1 cellular context compared by ENCODE assay signal in genomic region chr1:55277377-55278130, GRCh38.
A peak's percentile ranks its signal among the peaks of the same experiment; 100 is the strongest.
TF ChIP-seq lines count a peak whose summit lies in the region.

No MANE protein-coding gene starts in this region.

TF ChIP-seq in K562, 482 proteins besides CTCF, POLR2A, EP300 and RAD21 (continued from another document and continues in another):
- TF ChIP-seq, protein P1, sequence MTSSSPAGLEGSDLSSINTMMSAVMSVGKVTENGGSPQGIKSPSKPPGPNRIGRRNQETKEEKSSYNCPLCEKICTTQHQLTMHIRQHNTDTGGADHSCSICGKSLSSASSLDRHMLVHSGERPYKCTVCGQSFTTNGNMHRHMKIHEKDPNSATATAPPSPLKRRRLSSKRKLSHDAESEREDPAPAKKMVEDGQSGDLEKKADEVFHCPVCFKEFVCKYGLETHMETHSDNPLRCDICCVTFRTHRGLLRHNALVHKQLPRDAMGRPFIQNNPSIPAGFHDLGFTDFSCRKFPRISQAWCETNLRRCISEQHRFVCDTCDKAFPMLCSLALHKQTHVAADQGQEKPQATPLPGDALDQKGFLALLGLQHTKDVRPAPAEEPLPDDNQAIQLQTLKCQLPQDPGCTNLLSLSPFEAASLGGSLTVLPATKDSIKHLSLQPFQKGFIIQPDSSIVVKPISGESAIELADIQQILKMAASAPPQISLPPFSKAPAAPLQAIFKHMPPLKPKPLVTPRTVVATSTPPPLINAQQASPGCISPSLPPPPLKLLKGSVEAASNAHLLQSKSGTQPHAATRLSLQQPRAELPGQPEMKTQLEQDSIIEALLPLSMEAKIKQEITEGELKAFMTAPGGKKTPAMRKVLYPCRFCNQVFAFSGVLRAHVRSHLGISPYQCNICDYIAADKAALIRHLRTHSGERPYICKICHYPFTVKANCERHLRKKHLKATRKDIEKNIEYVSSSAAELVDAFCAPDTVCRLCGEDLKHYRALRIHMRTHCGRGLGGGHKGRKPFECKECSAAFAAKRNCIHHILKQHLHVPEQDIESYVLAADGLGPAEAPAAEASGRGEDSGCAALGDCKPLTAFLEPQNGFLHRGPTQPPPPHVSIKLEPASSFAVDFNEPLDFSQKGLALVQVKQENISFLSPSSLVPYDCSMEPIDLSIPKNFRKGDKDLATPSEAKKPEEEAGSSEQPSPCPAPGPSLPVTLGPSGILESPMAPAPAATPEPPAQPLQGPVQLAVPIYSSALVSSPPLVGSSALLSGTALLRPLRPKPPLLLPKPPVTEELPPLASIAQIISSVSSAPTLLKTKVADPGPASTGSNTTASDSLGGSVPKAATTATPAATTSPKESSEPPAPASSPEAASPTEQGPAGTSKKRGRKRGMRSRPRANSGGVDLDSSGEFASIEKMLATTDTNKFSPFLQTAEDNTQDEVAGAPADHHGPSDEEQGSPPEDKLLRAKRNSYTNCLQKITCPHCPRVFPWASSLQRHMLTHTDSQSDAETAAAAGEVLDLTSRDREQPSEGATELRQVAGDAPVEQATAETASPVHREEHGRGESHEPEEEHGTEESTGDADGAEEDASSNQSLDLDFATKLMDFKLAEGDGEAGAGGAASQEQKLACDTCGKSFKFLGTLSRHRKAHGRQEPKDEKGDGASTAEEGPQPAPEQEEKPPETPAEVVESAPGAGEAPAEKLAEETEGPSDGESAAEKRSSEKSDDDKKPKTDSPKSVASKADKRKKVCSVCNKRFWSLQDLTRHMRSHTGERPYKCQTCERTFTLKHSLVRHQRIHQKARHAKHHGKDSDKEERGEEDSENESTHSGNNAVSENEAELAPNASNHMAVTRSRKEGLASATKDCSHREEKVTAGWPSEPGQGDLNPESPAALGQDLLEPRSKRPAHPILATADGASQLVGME (CRISPR knock-in tag; IDR thresholded peaks at IDR 0.05), result no peak
- no peak for TF ChIP-seq BRD4 (IDR thresholded peaks at IDR 0.05)
- no peak for TF ChIP-seq MBD2 (IDR thresholded peaks at IDR 0.05; ENCODE audit: borderline replicate concordance, low read depth)
- no peak for TF ChIP-seq ZFP1 (CRISPR knock-in tag; IDR thresholded peaks at IDR 0.05)
- no peak for TF ChIP-seq CEBPG (CRISPR knock-in tag; IDR thresholded peaks at IDR 0.05)
- TF ChIP-seq CEBPG (tag; conservative IDR thresholded peaks at IDR 0.05 in 1 of 2, IDR thresholded peaks at IDR 0.05 in 1 of 2), result no peak; a peak in 1 of 4 replicates
- TF ChIP-seq MTA1 (IDR thresholded peaks at IDR 0.05; ENCODE audit: borderline replicate concordance), result no peak
- TF ChIP-seq TFAM (CRISPR knock-in tag; conservative IDR thresholded peaks at IDR 0.05), result no peak
- no peak for TF ChIP-seq HMG20A (CRISPR knock-in tag; conservative IDR thresholded peaks at IDR 0.05)
- TF ChIP-seq ZNF311 (CRISPR knock-in tag; IDR thresholded peaks at IDR 0.05), result no peak
- TF ChIP-seq CBX3 (IDR thresholded peaks at IDR 0.05; ENCODE audit: borderline replicate concordance in 1 of 2, low read length in 2 of 2), result peak in 1 of 2 experiments; percentile 74; a peak in 1 of 3 replicates
- TF ChIP-seq, protein P2, sequence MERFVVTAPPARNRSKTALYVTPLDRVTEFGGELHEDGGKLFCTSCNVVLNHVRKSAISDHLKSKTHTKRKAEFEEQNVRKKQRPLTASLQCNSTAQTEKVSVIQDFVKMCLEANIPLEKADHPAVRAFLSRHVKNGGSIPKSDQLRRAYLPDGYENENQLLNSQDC (CRISPR knock-in tag; IDR thresholded peaks at IDR 0.05), result no peak
- no peak for TF ChIP-seq GTF2A2 (tag; IDR thresholded peaks at IDR 0.05)
- TF ChIP-seq, protein P3, sequence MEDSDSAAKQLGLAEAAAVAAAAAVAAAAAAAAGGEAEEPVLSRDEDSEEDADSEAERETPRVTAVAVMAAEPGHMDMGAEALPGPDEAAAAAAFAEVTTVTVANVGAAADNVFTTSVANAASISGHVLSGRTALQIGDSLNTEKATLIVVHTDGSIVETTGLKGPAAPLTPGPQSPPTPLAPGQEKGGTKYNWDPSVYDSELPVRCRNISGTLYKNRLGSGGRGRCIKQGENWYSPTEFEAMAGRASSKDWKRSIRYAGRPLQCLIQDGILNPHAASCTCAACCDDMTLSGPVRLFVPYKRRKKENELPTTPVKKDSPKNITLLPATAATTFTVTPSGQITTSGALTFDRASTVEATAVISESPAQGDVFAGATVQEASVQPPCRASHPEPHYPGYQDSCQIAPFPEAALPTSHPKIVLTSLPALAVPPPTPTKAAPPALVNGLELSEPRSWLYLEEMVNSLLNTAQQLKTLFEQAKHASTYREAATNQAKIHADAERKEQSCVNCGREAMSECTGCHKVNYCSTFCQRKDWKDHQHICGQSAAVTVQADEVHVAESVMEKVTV (CRISPR knock-in tag; IDR thresholded peaks at IDR 0.05), result peak; percentile 84
- TF ChIP-seq RBFOX2 (IDR thresholded peaks at IDR 0.05; ENCODE audit: low read depth, low read length), result peak; percentile 48
- peak; percentile 93; the same call in 1 of the 2 replicates for TF ChIP-seq KAT7 (CRISPR knock-in tag; IDR thresholded peaks at IDR 0.05; ENCODE audit: borderline replicate concordance)
- no peak for TF ChIP-seq ZNF589 (CRISPR knock-in tag; IDR thresholded peaks at IDR 0.05; ENCODE audit: low read depth)
- no peak for TF ChIP-seq CCNT2 (IDR thresholded peaks at IDR 0.05; ENCODE audit: borderline replicate concordance, extremely low read depth, insufficient read length, low read depth, low read length)
- no peak for TF ChIP-seq ERF (CRISPR knock-in tag; IDR thresholded peaks at IDR 0.05)
- TF ChIP-seq, protein P4, sequence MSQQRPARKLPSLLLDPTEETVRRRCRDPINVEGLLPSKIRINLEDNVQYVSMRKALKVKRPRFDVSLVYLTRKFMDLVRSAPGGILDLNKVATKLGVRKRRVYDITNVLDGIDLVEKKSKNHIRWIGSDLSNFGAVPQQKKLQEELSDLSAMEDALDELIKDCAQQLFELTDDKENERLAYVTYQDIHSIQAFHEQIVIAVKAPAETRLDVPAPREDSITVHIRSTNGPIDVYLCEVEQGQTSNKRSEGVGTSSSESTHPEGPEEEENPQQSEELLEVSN (IDR thresholded peaks at IDR 0.05; ENCODE audit: borderline replicate concordance in 1 of 2, extremely low read depth in 1 of 2, insufficient read depth in 1 of 2, insufficient read length in 1 of 2, low read depth in 1 of 2, low read length in 1 of 2, poor library complexity in 1 of 2, severe bottlenecking in 1 of 2), result peak in 1 of 2 experiments; percentile 45
- TF ChIP-seq HMBOX1 (IDR thresholded peaks at IDR 0.05), result no peak
- TF ChIP-seq NCOA6 (IDR thresholded peaks at IDR 0.05), result no peak
- TF ChIP-seq, protein P5, sequence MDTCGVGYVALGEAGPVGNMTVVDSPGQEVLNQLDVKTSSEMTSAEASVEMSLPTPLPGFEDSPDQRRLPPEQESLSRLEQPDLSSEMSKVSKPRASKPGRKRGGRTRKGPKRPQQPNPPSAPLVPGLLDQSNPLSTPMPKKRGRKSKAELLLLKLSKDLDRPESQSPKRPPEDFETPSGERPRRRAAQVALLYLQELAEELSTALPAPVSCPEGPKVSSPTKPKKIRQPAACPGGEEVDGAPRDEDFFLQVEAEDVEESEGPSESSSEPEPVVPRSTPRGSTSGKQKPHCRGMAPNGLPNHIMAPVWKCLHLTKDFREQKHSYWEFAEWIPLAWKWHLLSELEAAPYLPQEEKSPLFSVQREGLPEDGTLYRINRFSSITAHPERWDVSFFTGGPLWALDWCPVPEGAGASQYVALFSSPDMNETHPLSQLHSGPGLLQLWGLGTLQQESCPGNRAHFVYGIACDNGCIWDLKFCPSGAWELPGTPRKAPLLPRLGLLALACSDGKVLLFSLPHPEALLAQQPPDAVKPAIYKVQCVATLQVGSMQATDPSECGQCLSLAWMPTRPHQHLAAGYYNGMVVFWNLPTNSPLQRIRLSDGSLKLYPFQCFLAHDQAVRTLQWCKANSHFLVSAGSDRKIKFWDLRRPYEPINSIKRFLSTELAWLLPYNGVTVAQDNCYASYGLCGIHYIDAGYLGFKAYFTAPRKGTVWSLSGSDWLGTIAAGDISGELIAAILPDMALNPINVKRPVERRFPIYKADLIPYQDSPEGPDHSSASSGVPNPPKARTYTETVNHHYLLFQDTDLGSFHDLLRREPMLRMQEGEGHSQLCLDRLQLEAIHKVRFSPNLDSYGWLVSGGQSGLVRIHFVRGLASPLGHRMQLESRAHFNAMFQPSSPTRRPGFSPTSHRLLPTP (IDR thresholded peaks at IDR 0.05; ENCODE audit: borderline replicate concordance, extremely low read depth, insufficient read length), result no peak
- TF ChIP-seq, protein P6, sequence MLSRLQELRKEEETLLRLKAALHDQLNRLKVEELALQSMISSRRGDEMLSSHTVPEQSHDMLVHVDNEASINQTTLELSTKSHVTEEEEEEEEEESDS (CRISPR knock-in tag; IDR thresholded peaks at IDR 0.05), result no peak
- TF ChIP-seq, protein P7, sequence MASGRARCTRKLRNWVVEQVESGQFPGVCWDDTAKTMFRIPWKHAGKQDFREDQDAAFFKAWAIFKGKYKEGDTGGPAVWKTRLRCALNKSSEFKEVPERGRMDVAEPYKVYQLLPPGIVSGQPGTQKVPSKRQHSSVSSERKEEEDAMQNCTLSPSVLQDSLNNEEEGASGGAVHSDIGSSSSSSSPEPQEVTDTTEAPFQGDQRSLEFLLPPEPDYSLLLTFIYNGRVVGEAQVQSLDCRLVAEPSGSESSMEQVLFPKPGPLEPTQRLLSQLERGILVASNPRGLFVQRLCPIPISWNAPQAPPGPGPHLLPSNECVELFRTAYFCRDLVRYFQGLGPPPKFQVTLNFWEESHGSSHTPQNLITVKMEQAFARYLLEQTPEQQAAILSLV (tag; IDR thresholded peaks at IDR 0.05), result no peak
- TF ChIP-seq SIN3B (IDR thresholded peaks at IDR 0.05; ENCODE audit: low read depth), result no peak
- TF ChIP-seq FOXP1 (CRISPR knock-in tag; IDR thresholded peaks at IDR 0.05), result no peak; the same call in 1 of the 2 replicates
- TF ChIP-seq ZNF3 (CRISPR knock-in tag; IDR thresholded peaks at IDR 0.05), result no peak
- no peak for TF ChIP-seq HDAC2 (IDR thresholded peaks at IDR 0.05)
- no peak for TF ChIP-seq MTF1 (CRISPR knock-in tag; IDR thresholded peaks at IDR 0.05; ENCODE audit: borderline replicate concordance)
- TF ChIP-seq FOXJ2 (tag; IDR thresholded peaks at IDR 0.05), result no peak
- TF ChIP-seq BRCA1 (IDR thresholded peaks at IDR 0.05), result no peak
- no peak for TF ChIP-seq BRCA1 (CRISPR knock-in tag; IDR thresholded peaks at IDR 0.05)
- no peak for TF ChIP-seq NUFIP1 (IDR thresholded peaks at IDR 0.05; ENCODE audit: partially characterized antibody)
- TF ChIP-seq SMAD1 (IDR thresholded peaks at IDR 0.05; ENCODE audit: low read depth, low read length, partially characterized antibody), result peak; percentile 34
- TF ChIP-seq FOXK1 (CRISPR knock-in tag; IDR thresholded peaks at IDR 0.05; ENCODE audit: borderline replicate concordance), result no peak
- no peak for TF ChIP-seq RBM39 (optimal IDR thresholded peaks at IDR 0.05; ENCODE audit: low read depth, low read length)
- no peak; the same call in 1 of the 2 replicates for TF ChIP-seq CTBP1 (IDR thresholded peaks at IDR 0.05; ENCODE audit: borderline replicate concordance)
- no peak for TF ChIP-seq GMEB1 (CRISPR knock-in tag; IDR thresholded peaks at IDR 0.05)
- TF ChIP-seq SAP30 (IDR thresholded peaks at IDR 0.05; ENCODE audit: borderline replicate concordance, insufficient read depth, low read depth, low read length, poor library complexity, severe bottlenecking), result no peak
- TF ChIP-seq ZNF76 (CRISPR knock-in tag; IDR thresholded peaks at IDR 0.05; ENCODE audit: borderline replicate concordance), result no peak
- no peak for TF ChIP-seq PTTG1 (tag; IDR thresholded peaks at IDR 0.05; ENCODE audit: low read depth)
- TF ChIP-seq HIVEP1 (CRISPR knock-in tag; IDR thresholded peaks at IDR 0.05), result no peak
- TF ChIP-seq, protein P8, sequence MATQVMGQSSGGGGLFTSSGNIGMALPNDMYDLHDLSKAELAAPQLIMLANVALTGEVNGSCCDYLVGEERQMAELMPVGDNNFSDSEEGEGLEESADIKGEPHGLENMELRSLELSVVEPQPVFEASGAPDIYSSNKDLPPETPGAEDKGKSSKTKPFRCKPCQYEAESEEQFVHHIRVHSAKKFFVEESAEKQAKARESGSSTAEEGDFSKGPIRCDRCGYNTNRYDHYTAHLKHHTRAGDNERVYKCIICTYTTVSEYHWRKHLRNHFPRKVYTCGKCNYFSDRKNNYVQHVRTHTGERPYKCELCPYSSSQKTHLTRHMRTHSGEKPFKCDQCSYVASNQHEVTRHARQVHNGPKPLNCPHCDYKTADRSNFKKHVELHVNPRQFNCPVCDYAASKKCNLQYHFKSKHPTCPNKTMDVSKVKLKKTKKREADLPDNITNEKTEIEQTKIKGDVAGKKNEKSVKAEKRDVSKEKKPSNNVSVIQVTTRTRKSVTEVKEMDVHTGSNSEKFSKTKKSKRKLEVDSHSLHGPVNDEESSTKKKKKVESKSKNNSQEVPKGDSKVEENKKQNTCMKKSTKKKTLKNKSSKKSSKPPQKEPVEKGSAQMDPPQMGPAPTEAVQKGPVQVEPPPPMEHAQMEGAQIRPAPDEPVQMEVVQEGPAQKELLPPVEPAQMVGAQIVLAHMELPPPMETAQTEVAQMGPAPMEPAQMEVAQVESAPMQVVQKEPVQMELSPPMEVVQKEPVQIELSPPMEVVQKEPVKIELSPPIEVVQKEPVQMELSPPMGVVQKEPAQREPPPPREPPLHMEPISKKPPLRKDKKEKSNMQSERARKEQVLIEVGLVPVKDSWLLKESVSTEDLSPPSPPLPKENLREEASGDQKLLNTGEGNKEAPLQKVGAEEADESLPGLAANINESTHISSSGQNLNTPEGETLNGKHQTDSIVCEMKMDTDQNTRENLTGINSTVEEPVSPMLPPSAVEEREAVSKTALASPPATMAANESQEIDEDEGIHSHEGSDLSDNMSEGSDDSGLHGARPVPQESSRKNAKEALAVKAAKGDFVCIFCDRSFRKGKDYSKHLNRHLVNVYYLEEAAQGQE (CRISPR knock-in tag; IDR thresholded peaks at IDR 0.05; ENCODE audit: low read depth), result no peak
- no peak for TF ChIP-seq MCM5 (IDR thresholded peaks at IDR 0.05; ENCODE audit: low read depth)
- no peak for TF ChIP-seq GTF2B (IDR thresholded peaks at IDR 0.05; ENCODE audit: extremely low read depth, insufficient read length)
